In the genomic region with DNA sequence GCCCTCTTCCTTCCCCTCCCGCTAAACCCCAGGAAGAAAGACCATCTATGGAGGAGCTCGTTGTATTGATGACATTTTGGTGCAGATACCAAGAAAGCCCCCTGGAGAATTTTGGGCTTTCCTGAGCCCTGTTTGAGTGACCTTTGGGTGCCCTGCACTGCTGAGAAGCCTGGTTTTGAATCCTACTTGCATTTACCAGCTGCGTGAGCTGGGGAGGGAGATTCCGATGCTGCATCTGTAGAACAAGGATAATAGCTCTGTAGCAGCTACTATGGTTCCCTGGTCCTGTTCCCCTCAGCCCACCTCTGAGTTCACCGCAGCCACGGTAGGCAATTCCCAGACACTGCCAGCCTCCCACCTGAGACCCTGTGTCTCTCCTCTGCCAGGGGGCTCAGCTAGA, we compare ENCODE assay signal across 1 cellular context.
TF ChIP-seq lines count a peak whose summit lies in the region.

No MANE protein-coding gene starts in this region.

TF ChIP-seq in K562, 482 proteins besides CTCF, POLR2A, EP300 and RAD21:
- TF ChIP-seq, protein P1, sequence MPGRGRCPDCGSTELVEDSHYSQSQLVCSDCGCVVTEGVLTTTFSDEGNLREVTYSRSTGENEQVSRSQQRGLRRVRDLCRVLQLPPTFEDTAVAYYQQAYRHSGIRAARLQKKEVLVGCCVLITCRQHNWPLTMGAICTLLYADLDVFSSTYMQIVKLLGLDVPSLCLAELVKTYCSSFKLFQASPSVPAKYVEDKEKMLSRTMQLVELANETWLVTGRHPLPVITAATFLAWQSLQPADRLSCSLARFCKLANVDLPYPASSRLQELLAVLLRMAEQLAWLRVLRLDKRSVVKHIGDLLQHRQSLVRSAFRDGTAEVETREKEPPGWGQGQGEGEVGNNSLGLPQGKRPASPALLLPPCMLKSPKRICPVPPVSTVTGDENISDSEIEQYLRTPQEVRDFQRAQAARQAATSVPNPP (IDR thresholded peaks at IDR 0.05; ENCODE audit: borderline replicate concordance, insufficient read depth, insufficient read length), result no peak
- no peak for TF ChIP-seq ZBED1 (IDR thresholded peaks at IDR 0.05)
- TF ChIP-seq HDAC2 (IDR thresholded peaks at IDR 0.05), result no peak
- no peak for TF ChIP-seq WHSC1 (IDR thresholded peaks at IDR 0.05; ENCODE audit: low read length)
- no peak for TF ChIP-seq MTA3 (IDR thresholded peaks at IDR 0.05; ENCODE audit: borderline replicate concordance)
- TF ChIP-seq, protein P2, sequence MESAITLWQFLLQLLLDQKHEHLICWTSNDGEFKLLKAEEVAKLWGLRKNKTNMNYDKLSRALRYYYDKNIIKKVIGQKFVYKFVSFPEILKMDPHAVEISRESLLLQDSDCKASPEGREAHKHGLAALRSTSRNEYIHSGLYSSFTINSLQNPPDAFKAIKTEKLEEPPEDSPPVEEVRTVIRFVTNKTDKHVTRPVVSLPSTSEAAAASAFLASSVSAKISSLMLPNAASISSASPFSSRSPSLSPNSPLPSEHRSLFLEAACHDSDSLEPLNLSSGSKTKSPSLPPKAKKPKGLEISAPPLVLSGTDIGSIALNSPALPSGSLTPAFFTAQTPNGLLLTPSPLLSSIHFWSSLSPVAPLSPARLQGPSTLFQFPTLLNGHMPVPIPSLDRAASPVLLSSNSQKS (CRISPR knock-in tag; IDR thresholded peaks at IDR 0.05), result no peak
TF ChIP-seq in K562: peak in this region for 0.
